In the genomic region with DNA sequence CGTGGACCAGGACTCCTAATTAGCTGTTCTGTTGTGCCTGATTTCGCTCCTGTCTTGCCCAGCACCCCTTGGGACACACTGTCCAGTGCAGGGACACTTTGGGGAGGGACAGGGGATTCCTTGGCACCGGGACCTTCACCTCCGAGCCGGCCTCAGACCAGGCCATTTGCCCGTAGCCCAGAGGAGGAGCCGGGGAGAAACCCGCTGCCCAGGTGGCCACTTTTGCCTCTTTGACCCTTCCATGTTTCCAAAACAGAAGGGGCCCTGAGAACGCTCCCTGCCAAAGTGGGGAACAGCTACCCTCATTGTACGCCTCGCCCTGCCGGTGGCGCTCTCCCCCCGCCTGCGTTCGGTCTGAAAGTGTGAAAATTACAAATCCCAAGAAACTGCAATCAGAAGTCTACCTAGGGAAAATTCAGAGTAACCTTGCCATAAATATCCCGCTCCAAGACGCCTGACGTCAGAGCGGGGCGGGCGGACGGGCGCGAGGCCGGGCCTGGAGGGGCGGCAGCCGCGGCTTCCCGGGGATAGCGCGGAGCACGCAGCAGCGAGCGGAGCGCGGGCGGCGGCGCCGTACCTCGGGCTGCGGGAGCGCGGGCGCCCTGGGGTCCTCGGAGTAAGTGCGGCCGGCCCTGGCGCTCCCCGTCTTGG, we compare ENCODE assay signal across 8 cellular contexts. TPM values are rescaled to one million over a fixed set of nuclear protein-coding genes. Genes with fewer than 3 reads are reported as not detected.
DNase-seq lines count a peak whose midpoint lies in the region; ATAC-seq and TF ChIP-seq lines count a peak whose summit lies in the region.

A gene (plus strand): TSS at position 527 of the 651 bp plus-strand sequence. CDS start 63,927 bp downstream, outside the sequence.

- peaks cover 16% of the 10 kb centered on the region for H3K79me2 ChIP-seq in osteoblast (ENCODE audit: insufficient read depth, low read length)

- TF ChIP-seq CTCF in osteoblast (IDR thresholded peaks at IDR 0.05; ENCODE audit: extremely low read depth, low read depth, low read length): peak; percentile 5

- peaks cover 5% of the 10 kb centered on the region for H4K20me1 ChIP-seq in osteoblast (ENCODE audit: insufficient read depth, low read length)

- peak within 1 kb of the TSS; percentile 22 for H3K4me3 Mint-ChIP-seq in T-helper 17 cell
- H3K4me3 Mint-ChIP-seq in activated CD8-positive, alpha-beta memory T cell treated with anti-CD3 and anti-CD28 coated beads, Interleukin-2, amount 10 ng/mL, durations not matched to agents 7 days and 5 days: no peak within 1 kb of the TSS

- peaks cover 2% of the 10 kb centered on the region for H3K4me1 Mint-ChIP-seq in T-helper 17 cell
- no peaks in the 10 kb centered on the region for H3K4me1 Mint-ChIP-seq in activated CD8-positive, alpha-beta memory T cell treated with anti-CD3 and anti-CD28 coated beads, Interleukin-2, amount 10 ng/mL, durations not matched to agents 7 days and 5 days

- H3K27me3 Mint-ChIP-seq in T-helper 17 cell: peaks cover 67% of the 10 kb centered on the region
- H3K27me3 Mint-ChIP-seq in activated CD8-positive, alpha-beta memory T cell treated with anti-CD3 and anti-CD28 coated beads, Interleukin-2, amount 10 ng/mL, durations not matched to agents 7 days and 5 days: peaks cover 48% of the 10 kb centered on the region

- H3K36me3 ChIP-seq in osteoblast (ENCODE audit: insufficient read depth, low read length): no peaks in the 10 kb centered on the region

- H3K4me1 ChIP-seq in osteoblast (ENCODE audit: insufficient read depth, low read length): peaks cover 26% of the 10 kb centered on the region

- peaks cover 3% of the 10 kb centered on the region for H3K36me3 Mint-ChIP-seq in T-helper 17 cell (ENCODE audit: low read depth)
- no peaks in the 10 kb centered on the region for H3K36me3 Mint-ChIP-seq in activated CD8-positive, alpha-beta memory T cell treated with anti-CD3 and anti-CD28 coated beads, Interleukin-2, amount 10 ng/mL, durations not matched to agents 7 days and 5 days

- peak within 1 kb of the TSS; percentile 85 for H2AFZ ChIP-seq in osteoblast (ENCODE audit: low read length)

- ATAC-seq in T-helper 17 cell (no peak), Right ventricle myocardium inferior (peak; percentile 92)
- no peak for ATAC-seq in activated CD8-positive, alpha-beta memory T cell treated with anti-CD3 and anti-CD28 coated beads, Interleukin-2, amount 10 ng/mL, durations not matched to agents 7 days and 5 days

- intact Hi-C loops in Right ventricle myocardium inferior (cut with DNase I): loop anchor here (5.0 kb wide), 1 partner anchor 75 kb away; no protein-coding TSS in a partner anchor

- H3K27ac ChIP-seq in osteoblast (ENCODE audit: low read depth, low read length): peak within 1 kb of the TSS; percentile 32

- H3K4me3 ChIP-seq in GM08714 (ENCODE audit: low read length) (peak within 1 kb of the TSS; percentile 37; the same call in 1 of the 2 replicates), osteoblast (ENCODE audit: insufficient read depth, low read length) (peak within 1 kb of the TSS; percentile 84)

- DNase-seq in T-helper 17 cell (no peak), Right ventricle myocardium inferior (ENCODE audit: missing footprints) (peak; percentile 80), osteoblast (ENCODE audit: insufficient read length, low spot score, missing footprints) (peak; percentile 92), LoVo (ENCODE audit: low spot score) (no peak), NOMO-1 treated with DMSO at 0.1 percent for 48 hours (lab: John Stamatoyannopoulos, UW; ENCODE audit: unreplicated experiment) (no peak)
- DNase-seq in activated CD8-positive, alpha-beta memory T cell treated with anti-CD3 and anti-CD28 coated beads, Interleukin-2, amount 10 ng/mL, durations not matched to agents 7 days and 5 days: no peak
- no peak for DNase-seq in NK-92 treated with Interleukin-12 subunit alpha and Interleukin-12 subunit beta, amount 100 ng/mL, for 24 hours (lab: John Stamatoyannopoulos, UW)

- no peak within 1 kb of the TSS for H3K27ac Mint-ChIP-seq in T-helper 17 cell
- no peak within 1 kb of the TSS for H3K27ac Mint-ChIP-seq in activated CD8-positive, alpha-beta memory T cell treated with anti-CD3 and anti-CD28 coated beads, Interleukin-2, amount 10 ng/mL, durations not matched to agents 7 days and 5 days

- H3K4me2 ChIP-seq in osteoblast (ENCODE audit: insufficient read depth, low read length): peak within 1 kb of the TSS; percentile 92

- CTCF ChIA-PET in activated CD8-positive, alpha-beta memory T cell treated with anti-CD3 and anti-CD28 coated beads, Interleukin-2, amount 10 ng/mL, durations not matched to agents 7 days and 5 days (lab: Charles Lee): no interaction called here

- no peaks in the 10 kb centered on the region for H3K27me3 ChIP-seq in osteoblast (ENCODE audit: insufficient read depth, low read length)

- no peaks in the 10 kb centered on the region for H3K9me3 Mint-ChIP-seq in activated CD8-positive, alpha-beta memory T cell treated with anti-CD3 and anti-CD28 coated beads, Interleukin-2, amount 10 ng/mL, durations not matched to agents 7 days and 5 days (ENCODE audit: low read depth)

- H3K9me3 ChIP-seq in T-helper 17 cell (ENCODE audit: control insufficient read depth, low read length, poor library complexity, severe bottlenecking) (no peaks in the 10 kb centered on the region), osteoblast (ENCODE audit: low read depth, low read length) (no peaks in the 10 kb centered on the region)

RNA-seq across cellular contexts. Expression of the gene that starts here (rescaled TPM):
- total RNA-seq in T-helper 17 cell: not detected
- 14.7 TPM for total RNA-seq in Right ventricle myocardium inferior
- total RNA-seq in osteoblast: 29.0 and 46.9 TPM in 2 replicates
- total RNA-seq in activated CD8-positive, alpha-beta memory T cell treated with anti-CD3 and anti-CD28 coated beads, Interleukin-2, amount 10 ng/mL, durations not matched to agents 7 days and 5 days: not detected

Comparison
In these comparisons a context has a peak if more than half of its experiments do, and no peak if none do; other contexts are left out.
1. RNA of the gene that starts here (total RNA-seq): 29.0 to 46.9 TPM in osteoblast and 14.7 TPM in Right ventricle myocardium inferior (single experiment); not detected in T-helper 17 cell and not detected in activated CD8-positive, alpha-beta memory T cell treated with anti-CD3 and anti-CD28 coated beads, Interleukin-2, amount 10 ng/mL, durations not matched to agents 7 days and 5 days; every median in the first group is over 10 times any median in the second.
2. DNase-seq: peak in Right ventricle myocardium inferior (single experiment) and osteoblast (single experiment); none in T-helper 17 cell (0 of 3), LoVo (single experiment), NOMO-1 treated with DMSO at 0.1 percent for 48 hours (single experiment), activated CD8-positive, alpha-beta memory T cell treated with anti-CD3 and anti-CD28 coated beads, Interleukin-2, amount 10 ng/mL, durations not matched to agents 7 days and 5 days (single experiment) and NK-92 treated with Interleukin-12 subunit alpha and Interleukin-12 subunit beta, amount 100 ng/mL, for 24 hours (single experiment).